Comparison of ENCODE assay signal across 26 cellular contexts in the genomic region with DNA sequence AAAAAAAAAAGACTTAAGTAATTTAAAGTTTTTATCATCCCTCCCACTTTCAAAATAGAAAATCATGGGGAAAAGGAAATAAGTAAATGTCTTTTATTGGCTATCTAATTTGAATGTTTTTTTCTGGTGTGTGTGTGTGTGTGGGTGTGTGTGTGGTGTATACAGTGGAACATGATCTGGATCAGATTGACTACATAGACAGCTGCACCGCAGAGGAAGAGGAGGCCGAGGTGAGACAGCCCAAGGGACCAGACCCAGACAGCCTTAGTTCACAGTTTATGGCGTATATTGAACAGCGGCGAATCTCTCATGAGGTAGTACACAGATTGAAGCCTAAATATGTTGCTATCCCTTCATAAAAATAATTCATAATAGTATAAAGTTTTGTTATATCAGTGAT. TPM values are rescaled to one million over a fixed set of nuclear protein-coding genes. Genes with fewer than 3 reads are reported as not detected.
DNase-seq lines count a peak whose midpoint lies in the region; ATAC-seq and TF ChIP-seq lines count a peak whose summit lies in the region.
"Had no signal": no experiment of that assay in that cellular context is flagged by ENCODE, and none has a peak within 500 bp of the region (broad histone marks: within the 10 kb centered on the region; RNA-seq: fewer than 3 reads in every experiment).

No MANE protein-coding gene starts in this region.

- H3K4me3 Mint-ChIP-seq in CD4-positive, alpha-beta memory T cell = no peak overlapping the region
- H3K4me3 Mint-ChIP-seq in IgD-negative memory B cell (peak overlapping the region in 2 of 4 donors; percentile 61 to 83), memory B cell (peak overlapping the region; percentile 33)
- H3K4me3 Mint-ChIP-seq: activated T-cell treated with anti-CD3 and anti-CD28 coated beads, Interleukin-2, amount 50 U/mL, for 4 hours; natural killer cell had no signal

- H3K27me3 Mint-ChIP-seq in CD4-positive, alpha-beta memory T cell = no peaks in the 10 kb centered on the region
- H3K27me3 Mint-ChIP-seq in IgD-negative memory B cell (no peaks in the 10 kb centered on the region), memory B cell (no peaks in the 10 kb centered on the region)

- CTCF ChIA-PET in CD4-positive, alpha-beta memory T cell (lab: Charles Lee; ENCODE audit: partially characterized antibody) = no interaction called here

- POLR2A ChIA-PET in CD4-positive, alpha-beta memory T cell (lab: Charles Lee; ENCODE audit: partially characterized antibody) = no interaction called here

- peak overlapping the region in 5 of 7 donors; percentile 51 to 89 (median 73) for H3K27ac Mint-ChIP-seq in CD4-positive, alpha-beta memory T cell
- H3K27ac Mint-ChIP-seq in IgD-negative memory B cell = peak overlapping the region; percentile 71 to 89 (median 83)
- peak overlapping the region; percentile 85 for H3K27ac Mint-ChIP-seq in memory B cell
- H3K27ac Mint-ChIP-seq: natural killer cell had no signal

- H3K27me3 ChIP-seq in CD4-positive, alpha-beta memory T cell (ENCODE audit: insufficient read depth, low read length) = no peaks in the 10 kb centered on the region
- H3K27me3 ChIP-seq: adrenal gland, upper lobe of left lung had no signal

- peak; percentile 92 for ATAC-seq in memory B cell (ENCODE audit: low read depth)
- no peak for ATAC-seq in GM19395 (IDR thresholded peaks at IDR 0.05; ENCODE audit: unreplicated experiment)
- ATAC-seq: activated T-cell treated with anti-CD3 and anti-CD28 coated beads, Interleukin-2, amount 50 U/mL, for 4 hours; HCT116; left ventricle myocardium superior; natural killer cell had no signal

- peaks cover 0 to 7% (median 6%) of the 10 kb centered on the region in 4 donors for H3K4me1 Mint-ChIP-seq in CD4-positive, alpha-beta memory T cell
- H3K4me1 Mint-ChIP-seq in IgD-negative memory B cell = peaks cover 12 to 13% (median 13%) of the 10 kb centered on the region in 3 donors
- peaks cover 7% of the 10 kb centered on the region for H3K4me1 Mint-ChIP-seq in memory B cell
- H3K4me1 Mint-ChIP-seq: natural killer cell had no signal

- in situ Hi-C loops in GM13976 (cut with MboI; ENCODE audit: low sequenced_read_pairs, unreplicated experiment) = no loop called here

- H3K27ac ChIP-seq in CD4-positive, alpha-beta memory T cell (ENCODE audit: low read depth, low read length) = no peak overlapping the region
- H3K27ac ChIP-seq: adrenal gland, HL-60, RWPE1, upper lobe of left lung had no signal

- H3K4me1 ChIP-seq in CD4-positive, alpha-beta memory T cell (ENCODE audit: insufficient read depth, low read length) = no peaks in the 10 kb centered on the region
- H3K4me1 ChIP-seq: adrenal gland, upper lobe of left lung had no signal

- no peaks in the 10 kb centered on the region for H3K9me3 Mint-ChIP-seq in CD4-positive, alpha-beta memory T cell
- H3K9me3 Mint-ChIP-seq in IgD-negative memory B cell = no peaks in the 10 kb centered on the region
- no peaks in the 10 kb centered on the region for H3K9me3 Mint-ChIP-seq in memory B cell
- H3K9me3 Mint-ChIP-seq: activated T-cell treated with anti-CD3 and anti-CD28 coated beads, Interleukin-2, amount 50 U/mL, for 4 hours; natural killer cell had no signal

- intact Hi-C loops in CD4-positive, alpha-beta memory T cell (cut with micrococcal nuclease) = no loop called here

- TF ChIP-seq CTCF in GM13976 (IDR thresholded peaks at IDR 0.05; ENCODE audit: borderline replicate concordance, control extremely low read depth, extremely low read depth, insufficient read depth, missing control alignments) = no peak

- no peaks in the 10 kb centered on the region for H3K9me3 ChIP-seq in CD4-positive, alpha-beta memory T cell (ENCODE audit: control insufficient read depth in 1 of 2, low read length in 2 of 2)
- H3K9me3 ChIP-seq: adrenal gland, upper lobe of left lung had no signal

- H3K36me3 ChIP-seq in CD4-positive, alpha-beta memory T cell (ENCODE audit: insufficient read depth, low read length) = peaks cover 27% of the 10 kb centered on the region

- peaks cover 32 to 41% of the 10 kb centered on the region in 2 donors for H3K36me3 Mint-ChIP-seq in CD4-positive, alpha-beta memory T cell
- H3K36me3 Mint-ChIP-seq in IgD-negative memory B cell (peaks cover 13% of the 10 kb centered on the region), memory B cell (peaks cover 16% of the 10 kb centered on the region)

- no peak overlapping the region for H3K4me3 ChIP-seq in CD4-positive, alpha-beta memory T cell (ENCODE audit: low read length in 2 of 2)
- H3K4me3 ChIP-seq: adrenal gland, smooth muscle cell, upper lobe of left lung had no signal

- no peak for DNase-seq in CD4-positive, alpha-beta memory T cell
- peak; percentile 53 for DNase-seq in GM13976 (ENCODE audit: low spot score)
- no peak for DNase-seq in memory B cell (ENCODE audit: low spot score in 2 of 2)
- no peak for DNase-seq in retina
- no peak for DNase-seq in activated gamma-delta T cell treated with Interleukin-2 at 50 U/mL for 16 hours
- DNase-seq: activated CD4-positive, CD25-positive, alpha-beta regulatory T cell treated with anti-CD3 and anti-CD28 coated beads, Interleukin-2, amount 50 U/mL, for 72 hours; activated naive CD4-positive, alpha-beta T cell treated with Interleukin-2 at 50 U/mL for 16 hours; activated T-cell treated with anti-CD3 and anti-CD28 coated beads, Interleukin-2, amount 50 U/mL, for 4 hours; adrenal gland; C1 segment of cervical spinal cord; Calu3; DND-41; effector CD4-positive, alpha-beta T cell; islet precursor cell; left ventricle myocardium superior; natural killer cell; NCI-H1417 treated with DMSO at 0.1 percent for 48 hours; NCI-H446; substantia nigra; upper lobe of left lung had no signal

RNA-seq across cellular contexts. Expression of a gene that starts 44.5 kb away (rescaled TPM):
- total RNA-seq in CD4-positive, alpha-beta memory T cell = 10 to 100 TPM; 76.0 to 87.7 TPM
- polyA plus RNA-seq in CD4-positive, alpha-beta memory T cell = 10 to 100 TPM in 1 of 2 donors, 1 to 10 TPM in 1; 7.4 to 21.5 TPM
- 24.3 TPM for polyA plus RNA-seq in IgD-negative memory B cell
